ENCODE assay signal across 8 cellular contexts in genomic region chr5:32538031-32538547, GRCh38. TPM values are rescaled to one million over a fixed set of nuclear protein-coding genes. Genes with fewer than 3 reads are reported as not detected.
DNase-seq lines count a peak whose midpoint lies in the region; ATAC-seq and TF ChIP-seq lines count a peak whose summit lies in the region.

No MANE protein-coding gene starts in this region.

- 75% methylated on average over 7 of the region's 7 CpGs for WGBS in esophagus muscularis mucosa
- WGBS in esophagus squamous epithelium, 2 donors = 72 to 75% methylated on average over 2 to 5 of the region's 7 CpGs

- intact Hi-C loops in Right ventricle myocardium superior (cut with DNase I) = no loop called here
- intact Hi-C loops in activated B cell treated with CpG ODN at 0.5 μM for 24 hours (cut with micrococcal nuclease) = loop anchor here (1.0 to 5.0 kb wide), 4 partner anchors 17 to 51 kb away; no protein-coding TSS in a partner anchor
- intact Hi-C loops in naive thymus-derived CD4-positive, alpha-beta T cell (cut with micrococcal nuclease) = no loop called here
- intact Hi-C loops in esophagus muscularis mucosa (cut with DNase I) = no loop called here
- intact Hi-C loops in esophagus squamous epithelium (cut with DNase I) = no loop called here

- no peaks in the 10 kb centered on the region for H3K27me3 ChIP-seq in right atrium auricular region
- no peaks in the 10 kb centered on the region for H3K27me3 ChIP-seq in naive thymus-derived CD4-positive, alpha-beta T cell (ENCODE audit: control insufficient read depth in 2 of 2, insufficient read depth in 2 of 2, low read length in 2 of 2)
- H3K27me3 ChIP-seq in esophagus muscularis mucosa = peaks cover 0 to 3% (median 0%) of the 10 kb centered on the region in 4 donors
- H3K27me3 ChIP-seq in esophagus squamous epithelium = no peaks in the 10 kb centered on the region

- no peak for TF ChIP-seq EP300 in esophagus muscularis mucosa (IDR thresholded peaks at IDR 0.05)

- H3K4me1 ChIP-seq in right atrium auricular region (peaks cover 0 to 6% of the 10 kb centered on the region in 2 donors), esophagus muscularis mucosa (no peaks in the 10 kb centered on the region), esophagus squamous epithelium (no peaks in the 10 kb centered on the region)
- H3K4me1 ChIP-seq in naive thymus-derived CD4-positive, alpha-beta T cell (ENCODE audit: control insufficient read depth in 2 of 2, insufficient read depth in 2 of 2, low read length in 2 of 2) = peaks cover under 1 to 19% of the 10 kb centered on the region in 2 donors

- TF ChIP-seq POLR2A in esophagus muscularis mucosa (IDR thresholded peaks at IDR 0.05; ENCODE audit: low read depth) = no peak
- no peak for TF ChIP-seq POLR2A in esophagus squamous epithelium (IDR thresholded peaks at IDR 0.05)

- DNase-seq in Right ventricle myocardium superior (peak; percentile 70), right atrium auricular region (ENCODE audit: low spot score) (no peak), activated B cell treated with CpG ODN at 0.5 μM for 24 hours (peak; percentile 33), esophagus muscularis mucosa (ENCODE audit: extremely low spot score) (no peak), NCI-H146 (lab: John Stamatoyannopoulos, UW) (no peak), esophagus squamous epithelium (lab: John Stamatoyannopoulos, UW) (no peak)
- DNase-seq in naive thymus-derived CD4-positive, alpha-beta T cell = peak in 2 of 9 donors; percentile 13 to 33

- H3K27me3 Mint-ChIP-seq in activated B cell treated with CpG ODN at 0.5 μM for 24 hours = no peaks in the 10 kb centered on the region
- H3K27me3 Mint-ChIP-seq in naive thymus-derived CD4-positive, alpha-beta T cell = no peaks in the 10 kb centered on the region

- peak overlapping the region; percentile 56 for H3K4me3 Mint-ChIP-seq in activated B cell treated with CpG ODN at 0.5 μM for 24 hours
- peak overlapping the region in 1 of 10 donors; percentile 55 for H3K4me3 Mint-ChIP-seq in naive thymus-derived CD4-positive, alpha-beta T cell

- TF ChIP-seq CTCF in right atrium auricular region (IDR thresholded peaks at IDR 0.05) = no peak
- TF ChIP-seq CTCF in activated B cell treated with CpG ODN at 0.5 μM for 24 hours (IDR thresholded peaks at IDR 0.05) = no peak
- no peak for TF ChIP-seq CTCF in esophagus muscularis mucosa (IDR thresholded peaks at IDR 0.05)
- TF ChIP-seq CTCF in esophagus squamous epithelium (IDR thresholded peaks at IDR 0.05) = no peak

- H3K4me1 Mint-ChIP-seq in activated B cell treated with CpG ODN at 0.5 μM for 24 hours = peaks cover 70% of the 10 kb centered on the region
- H3K4me1 Mint-ChIP-seq in naive thymus-derived CD4-positive, alpha-beta T cell = peaks cover 7 to 83% (median 36%) of the 10 kb centered on the region in 7 donors

- no peaks in the 10 kb centered on the region for H3K9me3 ChIP-seq in right atrium auricular region
- H3K9me3 ChIP-seq in naive thymus-derived CD4-positive, alpha-beta T cell (ENCODE audit: control insufficient read depth in 2 of 3, low read length in 3 of 3) = no peaks in the 10 kb centered on the region
- H3K9me3 ChIP-seq in esophagus muscularis mucosa = no peaks in the 10 kb centered on the region
- H3K9me3 ChIP-seq in esophagus squamous epithelium = no peaks in the 10 kb centered on the region

- H3K4me3 ChIP-seq in right atrium auricular region (no peak overlapping the region), esophagus muscularis mucosa (no peak overlapping the region), esophagus squamous epithelium (no peak overlapping the region)
- H3K4me3 ChIP-seq in naive thymus-derived CD4-positive, alpha-beta T cell (ENCODE audit: low read length) = no peak overlapping the region

- H3K27ac Mint-ChIP-seq in activated B cell treated with CpG ODN at 0.5 μM for 24 hours = peak overlapping the region; percentile 81
- peak overlapping the region in 4 of 9 donors; percentile 9 to 61 (median 45) for H3K27ac Mint-ChIP-seq in naive thymus-derived CD4-positive, alpha-beta T cell

- POLR2A ChIA-PET in activated B cell treated with CpG ODN at 0.5 μM for 24 hours (lab: Charles Lee) = interaction anchor here (0.9 to 2.5 kb wide), 5 partner anchors 20 to 52 kb away, joined by 3 to 32 read pairs (median 4); partner anchors contain the start of gene SUB1
- POLR2A ChIA-PET in naive thymus-derived CD4-positive, alpha-beta T cell (lab: Charles Lee) = no interaction called here

- CTCF ChIA-PET in activated B cell treated with CpG ODN at 0.5 μM for 24 hours (lab: Charles Lee) = interaction anchor here (1.8 to 3.5 kb wide), 2 partner anchors 45 to 52 kb away, joined by 5 to 18 read pairs; no protein-coding TSS in a partner anchor
- CTCF ChIA-PET in naive thymus-derived CD4-positive, alpha-beta T cell (lab: Charles Lee) = no interaction called here

- ATAC-seq in Right ventricle myocardium superior (ENCODE audit: poor library complexity) (peak; percentile 82), HG03139 (IDR thresholded peaks at IDR 0.05; ENCODE audit: unreplicated experiment) (peak; percentile 85), activated B cell treated with CpG ODN at 0.5 μM for 24 hours (ENCODE audit: low read depth) (peak; percentile 93)
- peak; percentile 68 for ATAC-seq in naive thymus-derived CD4-positive, alpha-beta T cell

- H3K27ac ChIP-seq in right atrium auricular region (peak overlapping the region in 1 of 2 donors; percentile 35), esophagus muscularis mucosa (replicated peaks in 1 of 4) (no peak overlapping the region), esophagus squamous epithelium (no peak overlapping the region)
- H3K27ac ChIP-seq in naive thymus-derived CD4-positive, alpha-beta T cell (ENCODE audit: low read depth, low read length) = peak overlapping the region; percentile 4

- H3K9me3 Mint-ChIP-seq in activated B cell treated with CpG ODN at 0.5 μM for 24 hours = no peaks in the 10 kb centered on the region
- H3K9me3 Mint-ChIP-seq in naive thymus-derived CD4-positive, alpha-beta T cell = peaks cover 0 to 6% (median 0%) of the 10 kb centered on the region in 11 donors

- H3K36me3 Mint-ChIP-seq in activated B cell treated with CpG ODN at 0.5 μM for 24 hours (ENCODE audit: low read depth) = no peaks in the 10 kb centered on the region
- peaks cover 3 to 48% (median 13%) of the 10 kb centered on the region in 5 donors for H3K36me3 Mint-ChIP-seq in naive thymus-derived CD4-positive, alpha-beta T cell

- H3K36me3 ChIP-seq in right atrium auricular region (no peaks in the 10 kb centered on the region), esophagus muscularis mucosa (no peaks in the 10 kb centered on the region), esophagus squamous epithelium (no peaks in the 10 kb centered on the region)
- no peaks in the 10 kb centered on the region for H3K36me3 ChIP-seq in naive thymus-derived CD4-positive, alpha-beta T cell (ENCODE audit: control insufficient read depth in 2 of 3, insufficient read depth in 3 of 3, low read length in 3 of 3)

RNA-seq across cellular contexts. Expression of gene SUB1, which starts 47.3 kb away (rescaled TPM):
- 175 TPM for total RNA-seq in Right ventricle myocardium superior
- 100 to 1,000 TPM; 145 to 209 TPM for total RNA-seq in right atrium auricular region
- total RNA-seq in activated B cell treated with CpG ODN at 0.5 μM for 24 hours = 213 and 237 TPM in 2 replicates
- 100 to 1,000 TPM; 187 to 388 (median 285) TPM for total RNA-seq in naive thymus-derived CD4-positive, alpha-beta T cell
- 100 to 1,000 TPM; 383 to 571 TPM for polyA plus RNA-seq in naive thymus-derived CD4-positive, alpha-beta T cell
- 100 to 1,000 TPM in 1 of 4 donors, 10 to 100 TPM in 3; 66.4 to 154 (median 90.1) TPM for total RNA-seq in esophagus muscularis mucosa
- 100 to 1,000 TPM in 3 of 4 donors, 10 to 100 TPM in 1; 59.6 to 280 (median 134) TPM for total RNA-seq in esophagus squamous epithelium

Comparison
In these comparisons a context has a peak if more than half of its experiments do, and no peak if none do; other contexts are left out.
1. DNase-seq: peak in Right ventricle myocardium superior (single experiment) and activated B cell treated with CpG ODN at 0.5 μM for 24 hours (single experiment); none in right atrium auricular region (single experiment), esophagus muscularis mucosa (single experiment), NCI-H146 (single experiment) and esophagus squamous epithelium (single experiment).
2. Peak in every context shown above with its lines, with median percentiles within 50 percentile points of each other: ATAC-seq.